Comparison of ENCODE assay signal across 8 cellular contexts in the genomic region with DNA sequence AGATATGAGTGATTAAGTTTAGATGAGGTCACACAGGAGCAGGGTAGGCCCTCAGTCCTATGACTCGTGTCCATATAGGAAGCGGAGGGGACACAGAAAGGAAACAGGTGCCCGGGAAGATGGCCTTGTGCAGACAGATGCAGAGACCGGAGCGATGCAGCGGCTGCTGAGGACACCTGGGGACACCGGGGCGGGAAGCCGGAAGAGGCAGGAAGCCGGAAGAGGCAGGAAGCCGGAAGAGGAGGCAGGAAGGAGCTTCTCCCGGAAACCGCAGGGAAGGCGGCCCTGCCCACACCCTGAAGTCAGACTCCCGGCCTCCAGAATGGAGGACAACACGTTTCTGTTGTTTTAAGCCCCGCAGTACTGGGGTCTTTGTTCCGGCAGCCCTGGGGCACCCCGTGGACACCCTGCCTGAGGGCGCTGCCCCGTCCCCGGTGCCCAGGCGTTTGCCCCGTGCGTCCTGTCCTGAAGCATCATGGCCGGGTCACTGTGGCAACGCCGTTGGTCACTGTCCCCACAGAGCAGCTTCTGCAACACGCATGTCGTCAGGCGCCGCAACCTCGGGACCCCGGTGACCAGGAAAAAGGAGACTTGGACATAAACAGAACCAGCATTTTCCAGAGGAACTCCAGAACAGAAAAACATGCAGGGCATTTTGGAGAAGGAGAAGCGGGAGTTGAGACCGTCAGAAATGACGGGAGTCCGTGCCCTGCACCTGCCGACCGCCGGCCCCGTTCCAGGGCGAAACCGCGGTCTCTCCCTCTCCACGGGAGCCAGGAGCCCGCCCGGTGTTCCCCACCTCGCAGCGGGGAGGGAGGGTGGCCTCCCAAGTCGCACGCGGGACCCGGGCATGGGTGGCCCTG.
DNase-seq lines count a peak whose midpoint lies in the region; ATAC-seq, FAIRE-seq and TF ChIP-seq lines count a peak whose summit lies in the region.

No MANE protein-coding gene starts in this region.

- no peaks in the 10 kb centered on the region for H3K36me3 ChIP-seq in CD4-positive, alpha-beta memory T cell (ENCODE audit: insufficient read depth, low read length)

- intact Hi-C loops in CD4-positive, alpha-beta memory T cell (cut with micrococcal nuclease): loop anchor here (10.0 kb wide), 1 partner anchor 419 kb away; no protein-coding TSS in a partner anchor

- CTCF ChIA-PET in CD4-positive, alpha-beta memory T cell (lab: Charles Lee; ENCODE audit: partially characterized antibody): no interaction called here
- CTCF ChIA-PET in activated naive CD4-positive, alpha-beta T cell treated with anti-CD3 and anti-CD28 coated beads, Interleukin-2, amount 10 ng/mL, durations not matched to agents 7 days and 5 days (lab: Charles Lee): interaction anchor here (0.6 to 1.3 kb wide), 3 partner anchors 19 to 678 kb away, joined by 3 to 4 read pairs (median 3); no protein-coding TSS in a partner anchor

- peak overlapping the region; percentile 86 to 97 (median 94) for H3K4me3 Mint-ChIP-seq in CD4-positive, alpha-beta memory T cell
- peak overlapping the region; percentile 92 for H3K4me3 Mint-ChIP-seq in activated naive CD4-positive, alpha-beta T cell treated with anti-CD3 and anti-CD28 coated beads, Interleukin-2, amount 10 ng/mL, durations not matched to agents 7 days and 5 days
- H3K4me3 Mint-ChIP-seq in nephron: peak overlapping the region; percentile 45 to 74 (median 52)

- TF ChIP-seq CTCF in nephron (IDR thresholded peaks at IDR 0.05; ENCODE audit: unreplicated experiment in 3 of 3): no peak

- H3K9me3 Mint-ChIP-seq in CD4-positive, alpha-beta memory T cell: peaks cover 0 to 3% (median 0%) of the 10 kb centered on the region in 8 donors
- no peaks in the 10 kb centered on the region for H3K9me3 Mint-ChIP-seq in activated naive CD4-positive, alpha-beta T cell treated with anti-CD3 and anti-CD28 coated beads, Interleukin-2, amount 10 ng/mL, durations not matched to agents 7 days and 5 days
- no peaks in the 10 kb centered on the region for H3K9me3 Mint-ChIP-seq in nephron

- H3K36me3 Mint-ChIP-seq in CD4-positive, alpha-beta memory T cell: no peaks in the 10 kb centered on the region
- no peaks in the 10 kb centered on the region for H3K36me3 Mint-ChIP-seq in activated naive CD4-positive, alpha-beta T cell treated with anti-CD3 and anti-CD28 coated beads, Interleukin-2, amount 10 ng/mL, durations not matched to agents 7 days and 5 days
- H3K36me3 Mint-ChIP-seq in nephron (ENCODE audit: low read depth): no peaks in the 10 kb centered on the region

- H3K27ac Mint-ChIP-seq in CD4-positive, alpha-beta memory T cell: peak overlapping the region in 6 of 7 donors; percentile 13 to 88 (median 69)
- H3K27ac Mint-ChIP-seq in activated naive CD4-positive, alpha-beta T cell treated with anti-CD3 and anti-CD28 coated beads, Interleukin-2, amount 10 ng/mL, durations not matched to agents 7 days and 5 days: peak overlapping the region; percentile 85
- H3K27ac Mint-ChIP-seq in nephron: no peak overlapping the region

- no peak for ATAC-seq in GM18520 (IDR thresholded peaks at IDR 0.05; ENCODE audit: unreplicated experiment)

- H3K9me3 ChIP-seq in CD4-positive, alpha-beta memory T cell (ENCODE audit: control insufficient read depth in 1 of 2, low read length in 2 of 2): no peaks in the 10 kb centered on the region

- POLR2A ChIA-PET in CD4-positive, alpha-beta memory T cell (lab: Charles Lee; ENCODE audit: partially characterized antibody): interaction anchor here (1.0 to 1.1 kb wide), 2 partner anchors 35 to 201 kb away, joined by 3 read pairs; no protein-coding TSS in a partner anchor

- H3K4me1 ChIP-seq in CD4-positive, alpha-beta memory T cell (ENCODE audit: insufficient read depth, low read length): peaks cover 13% of the 10 kb centered on the region

- peaks cover 6 to 11% (median 9%) of the 10 kb centered on the region in 4 donors for H3K4me1 Mint-ChIP-seq in CD4-positive, alpha-beta memory T cell
- H3K4me1 Mint-ChIP-seq in activated naive CD4-positive, alpha-beta T cell treated with anti-CD3 and anti-CD28 coated beads, Interleukin-2, amount 10 ng/mL, durations not matched to agents 7 days and 5 days: peaks cover 24% of the 10 kb centered on the region
- no peaks in the 10 kb centered on the region for H3K4me1 Mint-ChIP-seq in nephron

- peaks cover 9 to 12% of the 10 kb centered on the region in 2 donors for H3K27me3 Mint-ChIP-seq in CD4-positive, alpha-beta memory T cell
- H3K27me3 Mint-ChIP-seq in activated naive CD4-positive, alpha-beta T cell treated with anti-CD3 and anti-CD28 coated beads, Interleukin-2, amount 10 ng/mL, durations not matched to agents 7 days and 5 days: peaks cover 82% of the 10 kb centered on the region
- H3K27me3 Mint-ChIP-seq in nephron (ENCODE audit: low read depth): peaks cover 96% of the 10 kb centered on the region

- H3K27ac ChIP-seq in CD4-positive, alpha-beta memory T cell (ENCODE audit: low read depth, low read length): peak overlapping the region; percentile 44

- no peak for FAIRE-seq in GM19239 (lab: Jason Lieb, UNC)

- peak in 4 of 5 donors; percentile 10 to 48 (median 23) for DNase-seq in CD4-positive, alpha-beta memory T cell
- peak; percentile 18 for DNase-seq in NCI-H2171 treated with DMSO at 0.1 percent for 48 hours (lab: John Stamatoyannopoulos, UW)
- peak; percentile 59 for DNase-seq in activated naive CD4-positive, alpha-beta T cell treated with anti-CD3 and anti-CD28 coated beads, Interleukin-2, amount 10 ng/mL, durations not matched to agents 7 days and 5 days
- no peak for DNase-seq in ureter (ENCODE audit: low spot score)
- DNase-seq in hippocampal formation (lab: John Stamatoyannopoulos, UW): no peak
- DNase-seq in GM19239 (ENCODE audit: insufficient read length, low spot score): no peak

- H3K27me3 ChIP-seq in CD4-positive, alpha-beta memory T cell (ENCODE audit: insufficient read depth, low read length): no peaks in the 10 kb centered on the region

- H3K4me3 ChIP-seq in CD4-positive, alpha-beta memory T cell (ENCODE audit: low read length in 2 of 2): peak overlapping the region; percentile 36 to 75

Comparison
In these comparisons a context has a peak if more than half of its experiments do, and no peak if none do; other contexts are left out.
1. DNase-seq: peak in CD4-positive, alpha-beta memory T cell (4 of 5), NCI-H2171 treated with DMSO at 0.1 percent for 48 hours (single experiment) and activated naive CD4-positive, alpha-beta T cell treated with anti-CD3 and anti-CD28 coated beads, Interleukin-2, amount 10 ng/mL, durations not matched to agents 7 days and 5 days (single experiment); none in ureter (single experiment), hippocampal formation (0 of 2) and GM19239 (single experiment).
2. H3K27ac Mint-ChIP-seq: peak in CD4-positive, alpha-beta memory T cell (6 of 7) and activated naive CD4-positive, alpha-beta T cell treated with anti-CD3 and anti-CD28 coated beads, Interleukin-2, amount 10 ng/mL, durations not matched to agents 7 days and 5 days (single experiment); none in nephron (0 of 3).
3. Peak in every context shown above with its lines, with median percentiles within 50 percentile points of each other: H3K4me3 Mint-ChIP-seq.